ENCODE assay signal across 8 cellular contexts in the genomic region with DNA sequence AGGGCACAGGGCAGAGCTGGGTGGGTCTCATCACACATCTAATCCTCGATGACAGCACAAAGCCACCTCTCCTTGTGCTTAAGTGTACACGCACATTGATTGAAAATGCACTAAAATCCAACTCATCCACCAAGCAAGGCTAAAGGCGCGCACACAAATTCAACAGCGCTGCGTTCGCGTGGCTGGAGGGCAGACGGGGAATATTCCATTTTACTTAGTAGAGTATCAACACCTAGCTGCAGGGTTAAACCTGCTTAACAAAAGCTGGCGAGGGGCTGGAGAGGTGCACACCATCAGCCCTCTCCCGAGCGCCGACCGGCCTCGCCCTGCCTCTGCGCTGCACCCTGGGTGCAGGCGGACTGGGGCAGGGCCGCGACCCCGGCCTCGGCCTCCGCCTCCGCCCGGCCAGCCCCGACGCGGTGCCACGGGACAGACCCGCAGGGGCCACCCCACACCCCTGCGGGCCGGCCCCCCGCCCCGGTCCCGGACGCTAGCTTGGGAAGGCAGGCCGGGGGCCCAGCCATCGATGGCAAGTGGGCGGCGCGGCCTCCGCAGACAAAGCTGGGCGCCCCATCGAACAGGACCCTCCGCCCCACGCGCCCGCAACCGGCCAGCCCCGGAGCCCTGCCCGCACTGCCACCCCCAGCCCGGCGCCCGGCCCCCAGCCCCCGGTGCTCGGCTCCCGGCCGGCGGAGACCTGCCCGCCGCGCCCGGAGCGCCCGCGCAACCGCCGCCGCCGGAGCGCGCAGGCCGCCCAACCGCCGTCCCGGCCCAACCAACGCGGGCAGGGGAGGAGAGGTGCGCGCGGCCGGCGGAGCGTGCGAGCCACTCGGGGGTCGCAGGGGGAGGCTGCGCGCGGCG. TPM values are rescaled to one million over a fixed set of nuclear protein-coding genes. Genes with fewer than 3 reads are reported as not detected.
DNase-seq lines count a peak whose midpoint lies in the region; ATAC-seq, FAIRE-seq and TF ChIP-seq lines count a peak whose summit lies in the region.

No MANE protein-coding gene starts in this region.

- peak overlapping the region; percentile 99 for H3K27ac ChIP-seq in ACC112 (ENCODE audit: low read depth, low read length)

- H3K27me3 Mint-ChIP-seq in glutamatergic neuron (ENCODE audit: unreplicated experiment), result peaks cover 13% of the 10 kb centered on the region

- peak overlapping the region; percentile 93 for H3K4me3 ChIP-seq in ACC112 (ENCODE audit: low read depth, low read length)

- H3K79me2 ChIP-seq in ACC112 (ENCODE audit: control insufficient read depth, insufficient read depth, low read length, unreplicated experiment), result peaks cover 31% of the 10 kb centered on the region

- DNase-seq in NCI-H774 (lab: John Stamatoyannopoulos, UW) (peak; percentile 25), glutamatergic neuron (peak; percentile 67), omental fat pad (ENCODE audit: low spot score) (no peak), urothelium cell line (ENCODE audit: low spot score) (peak; percentile 23)
- DNase-seq in activated naive CD4-positive, alpha-beta T cell treated with anti-CD3 and anti-CD28 coated beads, Interleukin-2, amount 50 U/mL, for 16 hours, result peak; percentile 42

- H3K36me3 Mint-ChIP-seq in glutamatergic neuron (ENCODE audit: unreplicated experiment), result peaks cover 7% of the 10 kb centered on the region

- H3K36me3 ChIP-seq in ACC112 (ENCODE audit: insufficient read depth, low read length), result 0 out of 2 replicates have a peak, but pooled peaks cover 3% of the 10 kb centered on the region

- peak overlapping the region; percentile 93 for H3K4me3 Mint-ChIP-seq in glutamatergic neuron (ENCODE audit: unreplicated experiment)

- H2AFZ ChIP-seq in ACC112 (ENCODE audit: low read length, unreplicated experiment), result peak overlapping the region; percentile 87

- no peaks in the 10 kb centered on the region for H3K4me1 Mint-ChIP-seq in glutamatergic neuron (ENCODE audit: low read depth, unreplicated experiment)

- peak overlapping the region; percentile 100 for H3K27ac Mint-ChIP-seq in glutamatergic neuron (ENCODE audit: unreplicated experiment)

- H3K27me3 ChIP-seq in ACC112 (ENCODE audit: insufficient read depth, low read length), result no peaks in the 10 kb centered on the region

- peaks cover 15% of the 10 kb centered on the region for H3K4me1 ChIP-seq in ACC112 (ENCODE audit: control insufficient read depth, insufficient read depth, low read length, unreplicated experiment)

- ATAC-seq in GM18498 (IDR thresholded peaks at IDR 0.05; ENCODE audit: unreplicated experiment), result peak; percentile 30
- ATAC-seq in HG02970 (IDR thresholded peaks at IDR 0.05; ENCODE audit: low FRiP score, unreplicated experiment), result peak; percentile 26
- peak; percentile 38 for ATAC-seq in omental fat pad (ENCODE audit: low FRiP score)

- H3K9me3 Mint-ChIP-seq in glutamatergic neuron (ENCODE audit: unreplicated experiment), result peaks cover 18% of the 10 kb centered on the region

- TF ChIP-seq CTCF in glutamatergic neuron (IDR thresholded peaks at IDR 0.05; ENCODE audit: partially characterized antibody, unreplicated experiment) (no peak), omental fat pad (IDR thresholded peaks at IDR 0.05) (no peak)

- no peak for FAIRE-seq in urothelium cell line (lab: Jason Lieb, UNC)

RNA-seq across cellular contexts. Expression of a gene that starts 0.9 kb away (rescaled TPM):
- total RNA-seq in glutamatergic neuron (ENCODE audit: unreplicated experiment) (19.8 TPM), omental fat pad (10 to 100 TPM in 1 of 4 donors, 1 to 10 TPM in 3; 7.2 to 13.4 (median 8.1) TPM)
